ENCODE assay signal across 14 cellular contexts in genomic region chr7:13062596-13062995, GRCh38.
DNase-seq lines count a peak whose midpoint lies in the region; ATAC-seq, FAIRE-seq and TF ChIP-seq lines count a peak whose summit lies in the region.
"Had no signal": no experiment of that assay in that cellular context is flagged by ENCODE, and none has a peak within 500 bp of the region (broad histone marks: within the 10 kb centered on the region; RNA-seq: fewer than 3 reads in every experiment).

No MANE protein-coding gene starts in this region.

- CTCF ChIA-PET in HepG2 (lab: Yijun Ruan, JAX; ENCODE audit: low intra/inter-chr PET ratio, low total read pairs), result no interaction called here

- H4K20me1 ChIP-seq in HepG2 (ENCODE audit: insufficient read depth, low read length), result no peaks in the 10 kb centered on the region
- H4K20me1 ChIP-seq: BLaER1 had no signal

- WGBS in HepG2 (ENCODE audit: low lambda C conversion rate), result 80% methylated on average over 4 of the region's 4 CpGs
- 80% methylated on average over 1 of the region's 4 CpGs for WGBS in right lobe of liver (ENCODE audit: insufficient coverage, low coverage, low lambda C conversion rate, missing lambda C conversion rate)

- H3K79me2 ChIP-seq in HepG2 (ENCODE audit: insufficient read depth, low read length), result no peaks in the 10 kb centered on the region

- H3K9me3 ChIP-seq in HepG2 (ENCODE audit: low read length) (no peaks in the 10 kb centered on the region), right lobe of liver (no peaks in the 10 kb centered on the region)

- H3K4me2 ChIP-seq in HepG2 (ENCODE audit: low read depth, low read length), result peak overlapping the region; percentile 15; the same call in 1 of the 2 replicates
- H3K4me2 ChIP-seq: BLaER1 had no signal

- no peaks in the 10 kb centered on the region for H3K27me3 ChIP-seq in HepG2 (ENCODE audit: control insufficient read depth in 1 of 2, insufficient read depth in 2 of 2, low read length in 2 of 2)
- no peaks in the 10 kb centered on the region for H3K27me3 ChIP-seq in right lobe of liver
- H3K27me3 ChIP-seq: BLaER1 had no signal

- H3K27ac ChIP-seq in HepG2 (ENCODE audit: extremely low read length, insufficient read depth, low read length) (no peak overlapping the region), right lobe of liver (no peak overlapping the region)
- H3K27ac ChIP-seq: BLaER1, HL-60 had no signal

- no peak for TF ChIP-seq POLR2A in HepG2 (IDR thresholded peaks at IDR 0.05; ENCODE audit: insufficient read depth in 1 of 2, low read depth in 2 of 2, low read length in 2 of 2)
- TF ChIP-seq POLR2A in right lobe of liver (IDR thresholded peaks at IDR 0.05), result no peak

- TF ChIP-seq CTCF in HepG2 (CRISPR knock-in tag; IDR thresholded peaks at IDR 0.05) (no peak), right lobe of liver (IDR thresholded peaks at IDR 0.05) (no peak)

- H3K4me3 ChIP-seq in HepG2 (replicated peaks in 1 of 3; ENCODE audit: insufficient read depth in 1 of 3, low read depth in 2 of 3, low read length in 3 of 3) (no peak overlapping the region), right lobe of liver (no peak overlapping the region)
- H3K4me3 ChIP-seq: BLaER1, GM12878 had no signal

- H3K9ac ChIP-seq in HepG2 (ENCODE audit: insufficient read depth, low read depth, low read length), result no peak overlapping the region
- H3K9ac ChIP-seq: BLaER1 had no signal

- TF ChIP-seq EP300 in HepG2 (IDR thresholded peaks at IDR 0.05; ENCODE audit: low read depth in 2 of 2, low read length in 2 of 2) (no peak), HepG2 (CRISPR knock-in tag; IDR thresholded peaks at IDR 0.05; ENCODE audit: borderline replicate concordance) (no peak)

- DNase-seq in HepG2 (ENCODE audit: low spot score) (no peak), right lobe of liver (no peak), kidney tubule cell (ENCODE audit: low spot score) (peak; percentile 10), renal cortical epithelial cell (ENCODE audit: low read depth) (peak; percentile 38), urothelium cell line (ENCODE audit: low spot score) (no peak), UCSD-AML1 (lab: John Stamatoyannopoulos, UW; ENCODE audit: unreplicated experiment) (no peak)
- no peak for DNase-seq in activated CD8-positive, alpha-beta memory T cell treated with anti-CD3 and anti-CD28 coated beads for 24 hours
- DNase-seq: 8988T, AML-193, DMS79 had no signal

- BruUV-seq in HepG2 (replicated peaks; lab: Mats Ljungman, UMichigan), result no TSS peak

- no peak for TF ChIP-seq RAD21 in HepG2 (CRISPR knock-in tag; IDR thresholded peaks at IDR 0.05)

- intact Hi-C loops in HepG2 (cut with micrococcal nuclease; ENCODE audit: unreplicated experiment) (no loop called here), right lobe of liver (cut with DNase I) (no loop called here)

- POLR2A ChIA-PET in HepG2 (lab: Yijun Ruan, JAX), result interaction anchor here (0.9 kb wide), 1 partner anchor 46 kb away, joined by 3 read pairs; no protein-coding TSS in a partner anchor

- in situ Hi-C loops in HepG2 (cut with HindIII; ENCODE audit: extremely low pct_ligation_motif_present, low pct_unique_long_range_greater_than_20kb), result no loop called here

- no peak for ATAC-seq in HepG2
- ATAC-seq in right lobe of liver, result no peak
- ATAC-seq: GM12878 had no signal

- H2AFZ ChIP-seq in HepG2 (ENCODE audit: low read length), result no peak overlapping the region

- FAIRE-seq in HepG2 (lab: Jason Lieb, UNC) (no peak), urothelium cell line (lab: Jason Lieb, UNC) (no peak)
- FAIRE-seq: GM12878, GM18507 had no signal

- H3K36me3 ChIP-seq in HepG2 (replicated peaks in 1 of 2; ENCODE audit: control insufficient read depth in 1 of 2, insufficient read depth in 2 of 2, low read length in 2 of 2) (no peaks in the 10 kb centered on the region), right lobe of liver (no peaks in the 10 kb centered on the region)
- H3K36me3 ChIP-seq: BLaER1 had no signal

- H3K4me1 ChIP-seq in HepG2 (ENCODE audit: insufficient read depth, low read length), result peaks cover 17% of the 10 kb centered on the region
- H3K4me1 ChIP-seq in right lobe of liver, result no peaks in the 10 kb centered on the region

TF ChIP-seq in HepG2, 621 proteins besides CTCF, POLR2A, EP300 and RAD21:
- TF ChIP-seq CHCHD3 (CRISPR knock-in tag; IDR thresholded peaks at IDR 0.05), result no peak
- no peak for TF ChIP-seq MXI1 (IDR thresholded peaks at IDR 0.05; ENCODE audit: borderline replicate concordance, low read depth, low read length)
- no peak for TF ChIP-seq ZNF546 (CRISPR knock-in tag; conservative IDR thresholded peaks at IDR 0.05)
TF ChIP-seq in HepG2: peak in this region for 0.

Comparison
In these comparisons a context has a peak if more than half of its experiments do, and no peak if none do; other contexts are left out.
1. DNase-seq: peak in kidney tubule cell (single experiment) and renal cortical epithelial cell (single experiment); none in HepG2 (single experiment), right lobe of liver (0 of 3), activated CD8-positive, alpha-beta memory T cell treated with anti-CD3 and anti-CD28 coated beads for 24 hours (single experiment), urothelium cell line (single experiment) and UCSD-AML1 (single experiment).